In the genomic region with DNA sequence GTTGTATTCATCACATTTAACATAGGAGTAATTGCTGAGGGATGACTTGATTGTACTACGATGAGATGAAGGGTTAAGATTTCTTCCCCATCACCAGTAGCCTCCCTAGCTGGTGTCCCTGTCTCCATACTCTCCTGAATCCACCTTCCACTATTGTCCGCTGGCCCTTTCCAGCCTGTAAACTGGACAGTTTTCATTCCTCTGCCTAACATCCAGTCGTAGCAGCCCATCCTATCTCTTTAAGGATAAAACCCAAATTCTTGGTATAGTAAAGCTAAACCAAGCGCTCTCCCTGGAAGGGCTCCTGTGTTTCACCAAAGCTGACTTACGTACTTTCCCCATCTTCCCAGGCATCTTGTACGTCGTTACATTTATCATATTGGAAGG, we compare ENCODE assay signal across 1 cellular context.
TF ChIP-seq lines count a peak whose summit lies in the region.

No MANE protein-coding gene starts in this region.

TF ChIP-seq in K562, 482 proteins besides CTCF, POLR2A, EP300 and RAD21 (continued from another document and continues in another):
- TF ChIP-seq, protein P1, sequence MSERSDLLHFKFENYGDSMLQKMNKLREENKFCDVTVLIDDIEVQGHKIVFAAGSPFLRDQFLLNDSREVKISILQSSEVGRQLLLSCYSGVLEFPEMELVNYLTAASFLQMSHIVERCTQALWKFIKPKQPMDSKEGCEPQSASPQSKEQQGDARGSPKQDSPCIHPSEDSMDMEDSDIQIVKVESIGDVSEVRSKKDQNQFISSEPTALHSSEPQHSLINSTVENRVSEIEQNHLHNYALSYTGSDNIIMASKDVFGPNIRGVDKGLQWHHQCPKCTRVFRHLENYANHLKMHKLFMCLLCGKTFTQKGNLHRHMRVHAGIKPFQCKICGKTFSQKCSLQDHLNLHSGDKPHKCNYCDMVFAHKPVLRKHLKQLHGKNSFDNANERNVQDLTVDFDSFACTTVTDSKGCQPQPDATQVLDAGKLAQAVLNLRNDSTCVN (CRISPR knock-in tag; IDR thresholded peaks at IDR 0.05), result 0 out of 2 replicates have a peak, but pooled peaks have one; percentile 13
- TF ChIP-seq ZNF24 (IDR thresholded peaks at IDR 0.05) (no peak), ZNF592 (IDR thresholded peaks at IDR 0.05) (no peak), TCFL5 (CRISPR knock-in tag; conservative IDR thresholded peaks at IDR 0.05) (no peak), CCAR2 (IDR thresholded peaks at IDR 0.05; ENCODE audit: low read depth, low read length) (no peak), RBM15 (IDR thresholded peaks at IDR 0.05; ENCODE audit: insufficient read depth, low read length) (no peak), SAP30 (IDR thresholded peaks at IDR 0.05; ENCODE audit: borderline replicate concordance, insufficient read depth, low read depth, low read length, poor library complexity, severe bottlenecking) (no peak), ETV6 (IDR thresholded peaks at IDR 0.05; ENCODE audit: borderline replicate concordance in 1 of 2, low read depth in 2 of 2, low read length in 1 of 2) (no peak), ETV6 (CRISPR knock-in tag; IDR thresholded peaks at IDR 0.05; ENCODE audit: borderline replicate concordance) (no peak), ZNF41 (CRISPR knock-in tag; conservative IDR thresholded peaks at IDR 0.05) (0 out of 2 replicates have a peak, but pooled peaks have one; percentile 5), HNRNPLL (IDR thresholded peaks at IDR 0.05; ENCODE audit: low read depth, low read length, poor library complexity, severe bottlenecking) (peak; percentile 77), PHF20 (IDR thresholded peaks at IDR 0.05; ENCODE audit: partially characterized antibody) (no peak), ARID2 (IDR thresholded peaks at IDR 0.05) (no peak), NRF1 (conservative IDR thresholded peaks at IDR 0.05 in 1 of 2, IDR thresholded peaks at IDR 0.05 in 1 of 2) (no peak), HMGN3 (IDR thresholded peaks at IDR 0.05; ENCODE audit: borderline replicate concordance, extremely low read depth, insufficient read length, low read depth, low read length) (no peak), CSDE1 (IDR thresholded peaks at IDR 0.05) (no peak), ZNF311 (CRISPR knock-in tag; IDR thresholded peaks at IDR 0.05) (no peak), HNRNPH1 (optimal IDR thresholded peaks at IDR 0.05; ENCODE audit: low read depth, low read length) (no peak), ZNF134 (CRISPR knock-in tag; conservative IDR thresholded peaks at IDR 0.05) (no peak), SP1 (CRISPR knock-in tag; IDR thresholded peaks at IDR 0.05) (peak; percentile 59; the same call in 1 of the 2 replicates), ZNF224 (CRISPR knock-in tag; IDR thresholded peaks at IDR 0.05) (no peak), CBFA2T3 (IDR thresholded peaks at IDR 0.05) (no peak), CTBP1 (IDR thresholded peaks at IDR 0.05; ENCODE audit: borderline replicate concordance) (peak; percentile 55; the same call in 1 of the 2 replicates), CBX8 (IDR thresholded peaks at IDR 0.05; ENCODE audit: borderline replicate concordance, extremely low read depth, low read depth, low read length, poor library complexity, severe bottlenecking) (no peak)
- TF ChIP-seq, protein P2, sequence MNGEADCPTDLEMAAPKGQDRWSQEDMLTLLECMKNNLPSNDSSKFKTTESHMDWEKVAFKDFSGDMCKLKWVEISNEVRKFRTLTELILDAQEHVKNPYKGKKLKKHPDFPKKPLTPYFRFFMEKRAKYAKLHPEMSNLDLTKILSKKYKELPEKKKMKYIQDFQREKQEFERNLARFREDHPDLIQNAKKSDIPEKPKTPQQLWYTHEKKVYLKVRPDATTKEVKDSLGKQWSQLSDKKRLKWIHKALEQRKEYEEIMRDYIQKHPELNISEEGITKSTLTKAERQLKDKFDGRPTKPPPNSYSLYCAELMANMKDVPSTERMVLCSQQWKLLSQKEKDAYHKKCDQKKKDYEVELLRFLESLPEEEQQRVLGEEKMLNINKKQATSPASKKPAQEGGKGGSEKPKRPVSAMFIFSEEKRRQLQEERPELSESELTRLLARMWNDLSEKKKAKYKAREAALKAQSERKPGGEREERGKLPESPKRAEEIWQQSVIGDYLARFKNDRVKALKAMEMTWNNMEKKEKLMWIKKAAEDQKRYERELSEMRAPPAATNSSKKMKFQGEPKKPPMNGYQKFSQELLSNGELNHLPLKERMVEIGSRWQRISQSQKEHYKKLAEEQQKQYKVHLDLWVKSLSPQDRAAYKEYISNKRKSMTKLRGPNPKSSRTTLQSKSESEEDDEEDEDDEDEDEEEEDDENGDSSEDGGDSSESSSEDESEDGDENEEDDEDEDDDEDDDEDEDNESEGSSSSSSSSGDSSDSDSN (IDR thresholded peaks at IDR 0.05; ENCODE audit: borderline replicate concordance in 1 of 2, low read depth in 2 of 2, low read length in 2 of 2), result no peak
- TF ChIP-seq, protein P3, sequence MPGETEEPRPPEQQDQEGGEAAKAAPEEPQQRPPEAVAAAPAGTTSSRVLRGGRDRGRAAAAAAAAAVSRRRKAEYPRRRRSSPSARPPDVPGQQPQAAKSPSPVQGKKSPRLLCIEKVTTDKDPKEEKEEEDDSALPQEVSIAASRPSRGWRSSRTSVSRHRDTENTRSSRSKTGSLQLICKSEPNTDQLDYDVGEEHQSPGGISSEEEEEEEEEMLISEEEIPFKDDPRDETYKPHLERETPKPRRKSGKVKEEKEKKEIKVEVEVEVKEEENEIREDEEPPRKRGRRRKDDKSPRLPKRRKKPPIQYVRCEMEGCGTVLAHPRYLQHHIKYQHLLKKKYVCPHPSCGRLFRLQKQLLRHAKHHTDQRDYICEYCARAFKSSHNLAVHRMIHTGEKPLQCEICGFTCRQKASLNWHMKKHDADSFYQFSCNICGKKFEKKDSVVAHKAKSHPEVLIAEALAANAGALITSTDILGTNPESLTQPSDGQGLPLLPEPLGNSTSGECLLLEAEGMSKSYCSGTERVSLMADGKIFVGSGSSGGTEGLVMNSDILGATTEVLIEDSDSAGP (CRISPR knock-in tag; IDR thresholded peaks at IDR 0.05), result peak; percentile 62; the same call in 1 of the 2 replicates
- TF ChIP-seq, protein P4, sequence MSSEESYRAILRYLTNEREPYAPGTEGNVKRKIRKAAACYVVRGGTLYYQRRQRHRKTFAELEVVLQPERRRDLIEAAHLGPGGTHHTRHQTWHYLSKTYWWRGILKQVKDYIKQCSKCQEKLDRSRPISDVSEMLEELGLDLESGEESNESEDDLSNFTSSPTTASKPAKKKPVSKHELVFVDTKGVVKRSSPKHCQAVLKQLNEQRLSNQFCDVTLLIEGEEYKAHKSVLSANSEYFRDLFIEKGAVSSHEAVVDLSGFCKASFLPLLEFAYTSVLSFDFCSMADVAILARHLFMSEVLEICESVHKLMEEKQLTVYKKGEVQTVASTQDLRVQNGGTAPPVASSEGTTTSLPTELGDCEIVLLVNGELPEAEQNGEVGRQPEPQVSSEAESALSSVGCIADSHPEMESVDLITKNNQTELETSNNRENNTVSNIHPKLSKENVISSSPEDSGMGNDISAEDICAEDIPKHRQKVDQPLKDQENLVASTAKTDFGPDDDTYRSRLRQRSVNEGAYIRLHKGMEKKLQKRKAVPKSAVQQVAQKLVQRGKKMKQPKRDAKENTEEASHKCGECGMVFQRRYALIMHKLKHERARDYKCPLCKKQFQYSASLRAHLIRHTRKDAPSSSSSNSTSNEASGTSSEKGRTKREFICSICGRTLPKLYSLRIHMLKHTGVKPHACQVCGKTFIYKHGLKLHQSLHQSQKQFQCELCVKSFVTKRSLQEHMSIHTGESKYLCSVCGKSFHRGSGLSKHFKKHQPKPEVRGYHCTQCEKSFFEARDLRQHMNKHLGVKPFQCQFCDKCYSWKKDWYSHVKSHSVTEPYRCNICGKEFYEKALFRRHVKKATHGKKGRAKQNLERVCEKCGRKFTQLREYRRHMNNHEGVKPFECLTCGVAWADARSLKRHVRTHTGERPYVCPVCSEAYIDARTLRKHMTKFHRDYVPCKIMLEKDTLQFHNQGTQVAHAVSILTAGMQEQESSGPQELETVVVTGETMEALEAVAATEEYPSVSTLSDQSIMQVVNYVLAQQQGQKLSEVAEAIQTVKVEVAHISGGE (CRISPR knock-in tag; IDR thresholded peaks at IDR 0.05), result no peak
- TF ChIP-seq, protein P5, sequence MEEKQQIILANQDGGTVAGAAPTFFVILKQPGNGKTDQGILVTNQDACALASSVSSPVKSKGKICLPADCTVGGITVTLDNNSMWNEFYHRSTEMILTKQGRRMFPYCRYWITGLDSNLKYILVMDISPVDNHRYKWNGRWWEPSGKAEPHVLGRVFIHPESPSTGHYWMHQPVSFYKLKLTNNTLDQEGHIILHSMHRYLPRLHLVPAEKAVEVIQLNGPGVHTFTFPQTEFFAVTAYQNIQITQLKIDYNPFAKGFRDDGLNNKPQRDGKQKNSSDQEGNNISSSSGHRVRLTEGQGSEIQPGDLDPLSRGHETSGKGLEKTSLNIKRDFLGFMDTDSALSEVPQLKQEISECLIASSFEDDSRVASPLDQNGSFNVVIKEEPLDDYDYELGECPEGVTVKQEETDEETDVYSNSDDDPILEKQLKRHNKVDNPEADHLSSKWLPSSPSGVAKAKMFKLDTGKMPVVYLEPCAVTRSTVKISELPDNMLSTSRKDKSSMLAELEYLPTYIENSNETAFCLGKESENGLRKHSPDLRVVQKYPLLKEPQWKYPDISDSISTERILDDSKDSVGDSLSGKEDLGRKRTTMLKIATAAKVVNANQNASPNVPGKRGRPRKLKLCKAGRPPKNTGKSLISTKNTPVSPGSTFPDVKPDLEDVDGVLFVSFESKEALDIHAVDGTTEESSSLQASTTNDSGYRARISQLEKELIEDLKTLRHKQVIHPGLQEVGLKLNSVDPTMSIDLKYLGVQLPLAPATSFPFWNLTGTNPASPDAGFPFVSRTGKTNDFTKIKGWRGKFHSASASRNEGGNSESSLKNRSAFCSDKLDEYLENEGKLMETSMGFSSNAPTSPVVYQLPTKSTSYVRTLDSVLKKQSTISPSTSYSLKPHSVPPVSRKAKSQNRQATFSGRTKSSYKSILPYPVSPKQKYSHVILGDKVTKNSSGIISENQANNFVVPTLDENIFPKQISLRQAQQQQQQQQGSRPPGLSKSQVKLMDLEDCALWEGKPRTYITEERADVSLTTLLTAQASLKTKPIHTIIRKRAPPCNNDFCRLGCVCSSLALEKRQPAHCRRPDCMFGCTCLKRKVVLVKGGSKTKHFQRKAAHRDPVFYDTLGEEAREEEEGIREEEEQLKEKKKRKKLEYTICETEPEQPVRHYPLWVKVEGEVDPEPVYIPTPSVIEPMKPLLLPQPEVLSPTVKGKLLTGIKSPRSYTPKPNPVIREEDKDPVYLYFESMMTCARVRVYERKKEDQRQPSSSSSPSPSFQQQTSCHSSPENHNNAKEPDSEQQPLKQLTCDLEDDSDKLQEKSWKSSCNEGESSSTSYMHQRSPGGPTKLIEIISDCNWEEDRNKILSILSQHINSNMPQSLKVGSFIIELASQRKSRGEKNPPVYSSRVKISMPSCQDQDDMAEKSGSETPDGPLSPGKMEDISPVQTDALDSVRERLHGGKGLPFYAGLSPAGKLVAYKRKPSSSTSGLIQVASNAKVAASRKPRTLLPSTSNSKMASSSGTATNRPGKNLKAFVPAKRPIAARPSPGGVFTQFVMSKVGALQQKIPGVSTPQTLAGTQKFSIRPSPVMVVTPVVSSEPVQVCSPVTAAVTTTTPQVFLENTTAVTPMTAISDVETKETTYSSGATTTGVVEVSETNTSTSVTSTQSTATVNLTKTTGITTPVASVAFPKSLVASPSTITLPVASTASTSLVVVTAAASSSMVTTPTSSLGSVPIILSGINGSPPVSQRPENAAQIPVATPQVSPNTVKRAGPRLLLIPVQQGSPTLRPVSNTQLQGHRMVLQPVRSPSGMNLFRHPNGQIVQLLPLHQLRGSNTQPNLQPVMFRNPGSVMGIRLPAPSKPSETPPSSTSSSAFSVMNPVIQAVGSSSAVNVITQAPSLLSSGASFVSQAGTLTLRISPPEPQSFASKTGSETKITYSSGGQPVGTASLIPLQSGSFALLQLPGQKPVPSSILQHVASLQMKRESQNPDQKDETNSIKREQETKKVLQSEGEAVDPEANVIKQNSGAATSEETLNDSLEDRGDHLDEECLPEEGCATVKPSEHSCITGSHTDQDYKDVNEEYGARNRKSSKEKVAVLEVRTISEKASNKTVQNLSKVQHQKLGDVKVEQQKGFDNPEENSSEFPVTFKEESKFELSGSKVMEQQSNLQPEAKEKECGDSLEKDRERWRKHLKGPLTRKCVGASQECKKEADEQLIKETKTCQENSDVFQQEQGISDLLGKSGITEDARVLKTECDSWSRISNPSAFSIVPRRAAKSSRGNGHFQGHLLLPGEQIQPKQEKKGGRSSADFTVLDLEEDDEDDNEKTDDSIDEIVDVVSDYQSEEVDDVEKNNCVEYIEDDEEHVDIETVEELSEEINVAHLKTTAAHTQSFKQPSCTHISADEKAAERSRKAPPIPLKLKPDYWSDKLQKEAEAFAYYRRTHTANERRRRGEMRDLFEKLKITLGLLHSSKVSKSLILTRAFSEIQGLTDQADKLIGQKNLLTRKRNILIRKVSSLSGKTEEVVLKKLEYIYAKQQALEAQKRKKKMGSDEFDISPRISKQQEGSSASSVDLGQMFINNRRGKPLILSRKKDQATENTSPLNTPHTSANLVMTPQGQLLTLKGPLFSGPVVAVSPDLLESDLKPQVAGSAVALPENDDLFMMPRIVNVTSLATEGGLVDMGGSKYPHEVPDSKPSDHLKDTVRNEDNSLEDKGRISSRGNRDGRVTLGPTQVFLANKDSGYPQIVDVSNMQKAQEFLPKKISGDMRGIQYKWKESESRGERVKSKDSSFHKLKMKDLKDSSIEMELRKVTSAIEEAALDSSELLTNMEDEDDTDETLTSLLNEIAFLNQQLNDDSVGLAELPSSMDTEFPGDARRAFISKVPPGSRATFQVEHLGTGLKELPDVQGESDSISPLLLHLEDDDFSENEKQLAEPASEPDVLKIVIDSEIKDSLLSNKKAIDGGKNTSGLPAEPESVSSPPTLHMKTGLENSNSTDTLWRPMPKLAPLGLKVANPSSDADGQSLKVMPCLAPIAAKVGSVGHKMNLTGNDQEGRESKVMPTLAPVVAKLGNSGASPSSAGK (IDR thresholded peaks at IDR 0.05), result no peak
